ENCODE assay signal across 22 cellular contexts in genomic region chr4:182890202-182890601, GRCh38. TPM values are rescaled to one million over a fixed set of nuclear protein-coding genes. Genes with fewer than 3 reads are reported as not detected.
DNase-seq lines count a peak whose midpoint lies in the region; ATAC-seq, FAIRE-seq and TF ChIP-seq lines count a peak whose summit lies in the region.
"Had no signal": no experiment of that assay in that cellular context is flagged by ENCODE, and none has a peak within 500 bp of the region (broad histone marks: within the 10 kb centered on the region; RNA-seq: fewer than 3 reads in every experiment).

No MANE protein-coding gene starts in this region.

- no peak overlapping the region for H3K4ac ChIP-seq in neuronal stem cell (ENCODE audit: low read length)

- no peak overlapping the region for H3K23ac ChIP-seq in neuronal stem cell (ENCODE audit: low read depth, low read length, poor library complexity)

- H3K27me3 ChIP-seq in breast epithelium: no peaks in the 10 kb centered on the region
- H3K27me3 ChIP-seq in HCT116 (ENCODE audit: insufficient read depth, low read length): no peaks in the 10 kb centered on the region
- no peaks in the 10 kb centered on the region for H3K27me3 ChIP-seq in K562 (ENCODE audit: control insufficient read depth in 2 of 2, insufficient read depth in 2 of 2, low read length in 2 of 2)
- H3K27me3 ChIP-seq in neuronal stem cell (ENCODE audit: control insufficient read depth in 3 of 3, insufficient read depth in 3 of 3, low read depth in 1 of 3, low read length in 3 of 3): no peaks in the 10 kb centered on the region
- H3K27me3 ChIP-seq: BLaER1 treated with 17β-estradiol and CSF1 and Interleukin-3, amounts not matched to agents 10 nM and 100 nM had no signal

- POLR2A ChIA-PET in MCF 10A (lab: Yijun Ruan, JAX): no interaction called here
- POLR2A ChIA-PET in HCT116 (lab: Charles Lee): no interaction called here
- POLR2A ChIA-PET in K562 (lab: Yijun Ruan, JAX): no interaction called here
- POLR2A ChIA-PET in GM10248 (lab: Yijun Ruan, JAX): no interaction called here

- H3K4me3 ChIP-seq in breast epithelium: no peak overlapping the region
- no peak overlapping the region for H3K4me3 ChIP-seq in HCT116 (replicated peaks in 1 of 2; ENCODE audit: low read depth in 1 of 2, low read length in 2 of 2)
- H3K4me3 ChIP-seq in K562: no peak overlapping the region
- H3K4me3 ChIP-seq in neuronal stem cell (ENCODE audit: low read length in 2 of 2): no peak overlapping the region
- H3K4me3 ChIP-seq: BLaER1 treated with 17β-estradiol and CSF1 and Interleukin-3, amounts not matched to agents 10 nM and 100 nM; HAP-1 had no signal

- no peaks in the 10 kb centered on the region for H3K9me2 ChIP-seq in HCT116 (ENCODE audit: insufficient read depth)

- no peak overlapping the region for H3K4me3 Mint-ChIP-seq in MCF 10A (ENCODE audit: unreplicated experiment)
- H3K4me3 Mint-ChIP-seq: CD4-positive, CD25-positive, alpha-beta regulatory T cell; HFFc6; IgD-negative memory B cell had no signal

- no peak overlapping the region for H4K8ac ChIP-seq in neuronal stem cell (ENCODE audit: low read depth, low read length)

- H2AFZ ChIP-seq in HCT116 (ENCODE audit: low read depth, low read length, poor library complexity, severe bottlenecking) (no peak overlapping the region), K562 (ENCODE audit: low read depth, low read length) (no peak overlapping the region), neuronal stem cell (ENCODE audit: low read length) (no peak overlapping the region)

- H2BK5ac ChIP-seq in neuronal stem cell (ENCODE audit: low read length): no peak overlapping the region

- H3K9me3 ChIP-seq in breast epithelium (peaks cover 0 to 2% of the 10 kb centered on the region in 2 donors), HCT116 (ENCODE audit: control insufficient read depth in 1 of 2, insufficient read depth in 1 of 2, low read depth in 1 of 2, low read length in 2 of 2) (peaks cover 0 to 5% of the 10 kb centered on the region in 2 experiments; a peak in 2 of 4 replicates), K562 (replicated peaks; ENCODE audit: control insufficient read depth, insufficient read depth, low read depth, low read length) (0 out of 2 replicates have a peak, but pooled peaks cover 2% of the 10 kb centered on the region), neuronal stem cell (replicated peaks in 1 of 2; ENCODE audit: control insufficient read depth in 2 of 2, insufficient read depth in 1 of 2, low read depth in 1 of 2, low read length in 2 of 2) (peaks cover 2 to 9% of the 10 kb centered on the region in 2 donors)
- H3K9me3 ChIP-seq: HAP-1 had no signal

- H3K4me1 ChIP-seq in breast epithelium (no peaks in the 10 kb centered on the region), HCT116 (ENCODE audit: control insufficient read depth in 1 of 2, insufficient read depth in 2 of 2, low read length in 2 of 2) (no peaks in the 10 kb centered on the region), K562 (replicated peaks in 1 of 2; ENCODE audit: control insufficient read depth in 2 of 2, insufficient read depth in 2 of 2, low read length in 2 of 2) (no peaks in the 10 kb centered on the region), neuronal stem cell (ENCODE audit: control insufficient read depth in 2 of 2, insufficient read depth in 1 of 2, low read depth in 1 of 2, low read length in 2 of 2) (no peaks in the 10 kb centered on the region)
- H3K4me1 ChIP-seq: BLaER1 treated with 17β-estradiol and CSF1 and Interleukin-3, amounts not matched to agents 10 nM and 100 nM; HAP-1 had no signal

- no peaks in the 10 kb centered on the region for H3K27me3 Mint-ChIP-seq in MCF 10A (ENCODE audit: insufficient read depth, unreplicated experiment)
- H3K27me3 Mint-ChIP-seq: CD4-positive, CD25-positive, alpha-beta regulatory T cell; IgD-negative memory B cell had no signal

- H3K27ac ChIP-seq in breast epithelium: no peak overlapping the region
- no peak overlapping the region for H3K27ac ChIP-seq in HCT116 (ENCODE audit: low read depth, low read length)
- no peak overlapping the region for H3K27ac ChIP-seq in K562 (ENCODE audit: extremely low read depth, low read depth, low read length)
- H3K27ac ChIP-seq in neuronal stem cell (replicated peaks; ENCODE audit: low read length): no peak overlapping the region
- H3K27ac ChIP-seq: BLaER1 treated with 17β-estradiol and CSF1 and Interleukin-3, amounts not matched to agents 10 nM and 100 nM; HL-60 had no signal

- intact Hi-C loops in MCF 10A (cut with micrococcal nuclease) (no loop called here), breast epithelium (cut with DNase I; ENCODE audit: low total_unique reads) (no loop called here), HCT116 (cut with micrococcal nuclease) (no loop called here), K562 (cut with micrococcal nuclease) (no loop called here)

- no peak overlapping the region for H3K14ac ChIP-seq in neuronal stem cell (ENCODE audit: low read length)

- TF ChIP-seq CTCF in MCF 10A (IDR thresholded peaks at IDR 0.05; ENCODE audit: unreplicated experiment): no peak
- TF ChIP-seq CTCF in breast epithelium (IDR thresholded peaks at IDR 0.05): no peak
- no peak for TF ChIP-seq CTCF in HCT116 (IDR thresholded peaks at IDR 0.05 in 2 of 3, conservative IDR thresholded peaks at IDR 0.05 in 1 of 3; ENCODE audit: borderline replicate concordance in 1 of 3, insufficient read depth in 1 of 3, low read depth in 2 of 3, low read length in 2 of 3)
- no peak for TF ChIP-seq CTCF in K562 (IDR thresholded peaks at IDR 0.05 in 2 of 3, conservative IDR thresholded peaks at IDR 0.05 in 1 of 3; ENCODE audit: insufficient read depth in 2 of 3, low read depth in 1 of 3, low read length in 3 of 3)
- TF ChIP-seq CTCF in GM10248 (IDR thresholded peaks at IDR 0.05; ENCODE audit: control extremely low read depth, extremely low read depth, low read depth, missing control alignments): no peak

- TF ChIP-seq RAD21 in HCT116 (IDR thresholded peaks at IDR 0.05; ENCODE audit: low read depth) (no peak), K562 (CRISPR knock-in tag; conservative IDR thresholded peaks at IDR 0.05 in 1 of 2, IDR thresholded peaks at IDR 0.05 in 1 of 2) (no peak)

- H3K36me3 ChIP-seq in breast epithelium: no peaks in the 10 kb centered on the region
- peaks cover 25 to 64% of the 10 kb centered on the region in 2 experiments; a peak in 3 of 4 replicates for H3K36me3 ChIP-seq in HCT116 (ENCODE audit: control insufficient read depth in 1 of 2, insufficient read depth in 2 of 2, low read length in 2 of 2)
- H3K36me3 ChIP-seq in K562 (ENCODE audit: control insufficient read depth, insufficient read depth, low read length): peaks cover 84% of the 10 kb centered on the region
- peaks cover 24 to 98% of the 10 kb centered on the region in 2 donors for H3K36me3 ChIP-seq in neuronal stem cell (replicated peaks in 1 of 2; ENCODE audit: control insufficient read depth in 2 of 2, insufficient read depth in 2 of 2, low read length in 2 of 2)

- H2BK12ac ChIP-seq in neuronal stem cell (ENCODE audit: low read length): no peak overlapping the region

- H2AK5ac ChIP-seq in neuronal stem cell (ENCODE audit: low read depth, low read length): no peak overlapping the region

- H3K79me2 ChIP-seq in HCT116 (ENCODE audit: insufficient read depth, low read length) (peaks cover 4% of the 10 kb centered on the region; the same call in 1 of the 2 replicates), K562 (ENCODE audit: control insufficient read depth, insufficient read depth, low read length) (no peaks in the 10 kb centered on the region)

- H3K27ac Mint-ChIP-seq in MCF 10A (ENCODE audit: low read depth, unreplicated experiment): no peak overlapping the region

- ATAC-seq in HCT116: no peak
- ATAC-seq in K562: no peak
- ATAC-seq in HG02588 (IDR thresholded peaks at IDR 0.05; ENCODE audit: unreplicated experiment): no peak

- no peak for TF ChIP-seq EP300 in K562 (IDR thresholded peaks at IDR 0.05; ENCODE audit: low read length)

- H3K36me3 Mint-ChIP-seq in MCF 10A (ENCODE audit: insufficient read depth, unreplicated experiment): peaks cover 92% of the 10 kb centered on the region

- no peak for FAIRE-seq in K562 (lab: Jason Lieb, UNC)
- FAIRE-seq: G401.6, GM12892, H1 had no signal

- BruUV-seq in MCF 10A (replicated peaks; lab: Mats Ljungman, UMichigan) (TSS peak; percentile 57), HCT116 (replicated peaks; lab: Mats Ljungman, UMichigan) (TSS peak; percentile 14), K562 (replicated peaks; lab: Mats Ljungman, UMichigan) (TSS peak; percentile 33)

- H3K79me1 ChIP-seq in neuronal stem cell (ENCODE audit: low read depth, low read length): no peaks in the 10 kb centered on the region

- DNase-seq in MCF 10A (ENCODE audit: unreplicated experiment) (no peak), breast epithelium (ENCODE audit: low spot score in 2 of 2) (no peak), HCT116 (ENCODE audit: low read depth, low spot score) (no peak), K562 (ENCODE audit: extremely low read depth in 1 of 4, low spot score in 3 of 4) (no peak), neuronal stem cell (ENCODE audit: low spot score) (no peak), GM10248 (ENCODE audit: extremely low spot score) (no peak), HuH-7.5 (ENCODE audit: low spot score) (no peak)
- DNase-seq: 8988T; ACHN; Calu3; CD4-positive, CD25-positive, alpha-beta regulatory T cell; DMS 273 treated with DMSO at 0.1 percent for 48 hours; DMS79; HFFc6 had no signal

- no peak overlapping the region for H2BK120ac ChIP-seq in neuronal stem cell (ENCODE audit: low read depth, low read length)

- H3K9me1 ChIP-seq in K562 (ENCODE audit: control insufficient read depth, insufficient read depth, low read length): no peaks in the 10 kb centered on the region

- no peak overlapping the region for H3K4me2 ChIP-seq in HCT116 (ENCODE audit: low read length)
- no peak overlapping the region for H3K4me2 ChIP-seq in K562 (ENCODE audit: insufficient read depth, low read length)
- H3K4me2 ChIP-seq in neuronal stem cell (ENCODE audit: insufficient read depth, low read length, poor library complexity, severe bottlenecking): no peak overlapping the region
- H3K4me2 ChIP-seq: BLaER1 treated with 17β-estradiol and CSF1 and Interleukin-3, amounts not matched to agents 10 nM and 100 nM had no signal

- in situ Hi-C loops in K562 (cut with MboI): no loop called here

- H3K4me1 Mint-ChIP-seq in MCF 10A (ENCODE audit: insufficient read depth, unreplicated experiment): no peaks in the 10 kb centered on the region

- H3K9ac ChIP-seq in HCT116 (ENCODE audit: low read length): no peak overlapping the region
- H3K9ac ChIP-seq in K562 (ENCODE audit: insufficient read depth in 1 of 2, low read depth in 2 of 2, low read length in 2 of 2): no peak overlapping the region
- H3K9ac ChIP-seq in neuronal stem cell (ENCODE audit: low read depth, low read length, poor library complexity): peak overlapping the region; percentile 72
- H3K9ac ChIP-seq: BLaER1 treated with 17β-estradiol and CSF1 and Interleukin-3, amounts not matched to agents 10 nM and 100 nM had no signal

- no peak for TF ChIP-seq POLR2A in breast epithelium (IDR thresholded peaks at IDR 0.05)
- TF ChIP-seq POLR2A in HCT116 (IDR thresholded peaks at IDR 0.05; ENCODE audit: borderline replicate concordance, extremely low read depth, insufficient read depth, insufficient read length): no peak
- no peak for TF ChIP-seq POLR2A in K562 (conservative IDR thresholded peaks at IDR 0.05)

- H4K91ac ChIP-seq in neuronal stem cell (ENCODE audit: low read depth, low read length, poor library complexity): no peak overlapping the region

- no peak overlapping the region for H3K18ac ChIP-seq in neuronal stem cell (ENCODE audit: low read length)

- H4K20me1 ChIP-seq in HCT116 (ENCODE audit: insufficient read depth) (no peaks in the 10 kb centered on the region), K562 (replicated peaks; ENCODE audit: control insufficient read depth, insufficient read depth, low read length) (no peaks in the 10 kb centered on the region)

- H2BK15ac ChIP-seq in neuronal stem cell (ENCODE audit: low read length): no peak overlapping the region

- CTCF ChIA-PET in MCF 10A (lab: Yijun Ruan, JAX) (no interaction called here), HCT116 (lab: Charles Lee) (no interaction called here), K562 (lab: Yijun Ruan, JAX; ENCODE audit: low intra/inter-chr PET ratio) (no interaction called here), GM10248 (lab: Yijun Ruan, JAX) (interaction anchor here (1.0 kb wide), 1 partner anchor 35 kb away, joined by 3 read pairs; no protein-coding TSS in a partner anchor)

- RAD21 ChIA-PET in HCT116 (lab: Charles Lee; ENCODE audit: low non-redundant PET in 1 of 2, low total read pairs in 2 of 2, uncharacterized antibody in 2 of 2, unreplicated experiment in 2 of 2): no interaction called here

- WGBS in K562 (ENCODE audit: insufficient coverage, low coverage, missing lambda C conversion rate): 98% methylated on average over 10 of the region's 10 CpGs
- no CpG with 5 or more reads among the region's 10 CpGs for WGBS in neuronal stem cell (ENCODE audit: extremely low coverage in 2 of 2, insufficient read length in 2 of 2, insufficient replicate concordance in 1 of 2), 2 donors

- H3K9me3 Mint-ChIP-seq in MCF 10A (ENCODE audit: unreplicated experiment): no peaks in the 10 kb centered on the region
- H3K9me3 Mint-ChIP-seq: HFFc6 had no signal

RNA-seq across cellular contexts. Expression of gene DCTD, which starts 27.0 kb away (rescaled TPM):
- total RNA-seq in MCF 10A (2022) (168 and 180 TPM in 2 replicates), breast epithelium (10 to 100 TPM; 46.0 to 75.2 (median 48.2) TPM), HCT116 (2021; ENCODE audit: unreplicated experiment) (96.3 TPM), K562 (2014; rRNA removed) (54.8 and 63.8 TPM in 2 replicates), K562 (2014; rRNA removed; fragmentation: Illumina TruSeq; extraction: Trizol) (71.6 and 81.9 TPM in 2 replicates), K562 (2015; rRNA removed; fragmentation: Illumina TruSeq; extraction: Trizol) (75.1 and 76.5 TPM in 2 replicates), K562 (2021) (93.7 and 101 TPM in 2 replicates)
- polyA plus RNA-seq in HCT116 (2012): 83.0 and 86.6 TPM in 2 replicates
- 102 and 114 TPM in 2 replicates for total RNA-seq in K562 (2011; cell fraction: chromatin; rRNA removed; ENCODE audit: low replicate concordance)
- 84.7 and 95.4 TPM in 2 replicates for total RNA-seq in K562 (2011; cell fraction: nucleolus; rRNA removed)
- total RNA-seq in K562 (2011; cell fraction: nucleoplasm; rRNA removed): 123 and 174 TPM in 2 replicates
- polyA plus RNA-seq in K562 (2011; rRNA removed) (113 and 114 TPM in 2 replicates), K562 (2014; fragmentation: Illumina TruSeq; extraction: Trizol) (94.6 and 99.4 TPM in 2 replicates), K562 (2014; fragmentation: Nextera tagmentation; extraction: Ambion mirVana) (10 to 100 TPM; 38.7 to 51.8 TPM), K562 (2014; rRNA removed) (80.0 and 81.8 TPM in 2 replicates)
- 83.1 and 112 TPM in 2 replicates for polyA plus RNA-seq in K562 (2011; cell fraction: cytosol; rRNA removed)
- 148 and 169 TPM in 2 replicates for polyA plus RNA-seq in K562 (2011; cell fraction: nucleus; rRNA removed)
- 77.9 and 94.5 TPM in 2 replicates for polyA plus RNA-seq in K562 (2012)
- polyA minus RNA-seq in K562 (2011; rRNA and poly(A)+ RNA removed): 128 and 153 TPM in 2 replicates
- 40.1 and 42.8 TPM in 2 replicates for polyA minus RNA-seq in K562 (2011; cell fraction: cytosol; rRNA and poly(A)+ RNA removed)
- polyA minus RNA-seq in K562 (2011; cell fraction: nucleus; rRNA and poly(A)+ RNA removed): 45.5 and 68.2 TPM in 2 replicates
- polyA plus RNA-seq in neuronal stem cell (2013, experiment 1 of 2): 95.6 TPM
- 95.4 TPM for polyA plus RNA-seq in neuronal stem cell (2013, experiment 2 of 2)
